In genomic region chr11:67558084-67558772, GRCh38 we compare ENCODE assay signal across 1 cellular context.
TF ChIP-seq lines count a peak whose summit lies in the region.

No MANE protein-coding gene starts in this region.

TF ChIP-seq in HepG2, 621 proteins besides CTCF, POLR2A, EP300 and RAD21 (continues in another document):
- TF ChIP-seq ZNF552 (CRISPR knock-in tag; IDR thresholded peaks at IDR 0.05; ENCODE audit: borderline replicate concordance) (no peak), ZNF383 (CRISPR knock-in tag; IDR thresholded peaks at IDR 0.05; ENCODE audit: borderline replicate concordance) (no peak), CBFB (CRISPR knock-in tag; IDR thresholded peaks at IDR 0.05) (no peak), ELF4 (CRISPR knock-in tag; IDR thresholded peaks at IDR 0.05; ENCODE audit: borderline replicate concordance) (no peak), KAT2B (IDR thresholded peaks at IDR 0.05; ENCODE audit: borderline replicate concordance, low read depth, low read length) (no peak), ZNF772 (CRISPR knock-in tag; IDR thresholded peaks at IDR 0.05) (no peak), CSRNP2 (CRISPR knock-in tag; conservative IDR thresholded peaks at IDR 0.05; ENCODE audit: low read depth) (no peak), RFXANK (CRISPR knock-in tag; IDR thresholded peaks at IDR 0.05) (no peak), STAT6 (CRISPR knock-in tag; IDR thresholded peaks at IDR 0.05; ENCODE audit: borderline replicate concordance) (0 out of 2 replicates have a peak, but pooled peaks have one; percentile 34), ASH2L (IDR thresholded peaks at IDR 0.05; ENCODE audit: insufficient read length, low read depth, low read length) (no peak), CC2D1A (CRISPR knock-in tag; IDR thresholded peaks at IDR 0.05) (0 out of 2 replicates have a peak, but pooled peaks have one; percentile 32), KDM5B (CRISPR knock-in tag; IDR thresholded peaks at IDR 0.05; ENCODE audit: borderline replicate concordance) (no peak), ZC3H13 (CRISPR knock-in tag; IDR thresholded peaks at IDR 0.05) (no peak), ZBTB14 (CRISPR knock-in tag; IDR thresholded peaks at IDR 0.05) (no peak), ZNF281 (CRISPR knock-in tag; IDR thresholded peaks at IDR 0.05; ENCODE audit: borderline replicate concordance) (no peak), ATF7-NPFF (CRISPR knock-in tag; IDR thresholded peaks at IDR 0.05; ENCODE audit: low read depth) (no peak), BATF2 (CRISPR knock-in tag; IDR thresholded peaks at IDR 0.05) (no peak), PHF8 (CRISPR knock-in tag; IDR thresholded peaks at IDR 0.05) (no peak), ZNF263 (CRISPR knock-in tag; IDR thresholded peaks at IDR 0.05) (no peak), TP53 (CRISPR knock-in tag; conservative IDR thresholded peaks at IDR 0.05) (no peak), NFYC (CRISPR knock-in tag; IDR thresholded peaks at IDR 0.05) (no peak), ZNF142 (CRISPR knock-in tag; IDR thresholded peaks at IDR 0.05) (no peak), RBM22 (optimal IDR thresholded peaks at IDR 0.05; ENCODE audit: low read length) (no peak), ZNF24 (IDR thresholded peaks at IDR 0.05) (no peak), RFXAP (CRISPR knock-in tag; IDR thresholded peaks at IDR 0.05; ENCODE audit: borderline replicate concordance) (no peak), PHF21A (CRISPR knock-in tag; IDR thresholded peaks at IDR 0.05) (no peak; the same call in 1 of the 2 replicates), ZNF124 (CRISPR knock-in tag; IDR thresholded peaks at IDR 0.05) (no peak), MAF1 (CRISPR knock-in tag; IDR thresholded peaks at IDR 0.05; ENCODE audit: borderline replicate concordance) (no peak), SCMH1 (CRISPR knock-in tag; IDR thresholded peaks at IDR 0.05; ENCODE audit: borderline replicate concordance) (no peak), RBM39 (IDR thresholded peaks at IDR 0.05; ENCODE audit: low read depth, low read length, poor library complexity, severe bottlenecking) (no peak), CCAR2 (optimal IDR thresholded peaks at IDR 0.05; ENCODE audit: low read depth, low read length) (no peak), ZFP36L1 (CRISPR knock-in tag; IDR thresholded peaks at IDR 0.05) (no peak), BCL6 (CRISPR knock-in tag; IDR thresholded peaks at IDR 0.05) (no peak), ZNF343 (CRISPR knock-in tag; IDR thresholded peaks at IDR 0.05) (no peak), ZNF549 (CRISPR knock-in tag; IDR thresholded peaks at IDR 0.05) (no peak), BRD4 (CRISPR knock-in tag; IDR thresholded peaks at IDR 0.05) (no peak), ZMYM3 (CRISPR knock-in tag; IDR thresholded peaks at IDR 0.05) (no peak), ZNF687 (CRISPR knock-in tag; IDR thresholded peaks at IDR 0.05) (peak; percentile 65), SAP130 (CRISPR knock-in tag; IDR thresholded peaks at IDR 0.05; ENCODE audit: low read depth) (0 out of 2 replicates have a peak, but pooled peaks have one; percentile 17), RFX5 (IDR thresholded peaks at IDR 0.05; ENCODE audit: low read depth, low read length) (no peak), ZNF101 (CRISPR knock-in tag; IDR thresholded peaks at IDR 0.05; ENCODE audit: borderline replicate concordance, low read depth) (no peak), ZNF850 (CRISPR knock-in tag; conservative IDR thresholded peaks at IDR 0.05) (no peak)
- TF ChIP-seq, protein P1, sequence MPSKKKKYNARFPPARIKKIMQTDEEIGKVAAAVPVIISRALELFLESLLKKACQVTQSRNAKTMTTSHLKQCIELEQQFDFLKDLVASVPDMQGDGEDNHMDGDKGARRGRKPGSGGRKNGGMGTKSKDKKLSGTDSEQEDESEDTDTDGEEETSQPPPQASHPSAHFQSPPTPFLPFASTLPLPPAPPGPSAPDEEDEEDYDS (CRISPR knock-in tag; IDR thresholded peaks at IDR 0.05): no peak
- TF ChIP-seq, protein P2, sequence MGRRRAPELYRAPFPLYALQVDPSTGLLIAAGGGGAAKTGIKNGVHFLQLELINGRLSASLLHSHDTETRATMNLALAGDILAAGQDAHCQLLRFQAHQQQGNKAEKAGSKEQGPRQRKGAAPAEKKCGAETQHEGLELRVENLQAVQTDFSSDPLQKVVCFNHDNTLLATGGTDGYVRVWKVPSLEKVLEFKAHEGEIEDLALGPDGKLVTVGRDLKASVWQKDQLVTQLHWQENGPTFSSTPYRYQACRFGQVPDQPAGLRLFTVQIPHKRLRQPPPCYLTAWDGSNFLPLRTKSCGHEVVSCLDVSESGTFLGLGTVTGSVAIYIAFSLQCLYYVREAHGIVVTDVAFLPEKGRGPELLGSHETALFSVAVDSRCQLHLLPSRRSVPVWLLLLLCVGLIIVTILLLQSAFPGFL (CRISPR knock-in tag; IDR thresholded peaks at IDR 0.05): no peak
